In the genomic region with DNA sequence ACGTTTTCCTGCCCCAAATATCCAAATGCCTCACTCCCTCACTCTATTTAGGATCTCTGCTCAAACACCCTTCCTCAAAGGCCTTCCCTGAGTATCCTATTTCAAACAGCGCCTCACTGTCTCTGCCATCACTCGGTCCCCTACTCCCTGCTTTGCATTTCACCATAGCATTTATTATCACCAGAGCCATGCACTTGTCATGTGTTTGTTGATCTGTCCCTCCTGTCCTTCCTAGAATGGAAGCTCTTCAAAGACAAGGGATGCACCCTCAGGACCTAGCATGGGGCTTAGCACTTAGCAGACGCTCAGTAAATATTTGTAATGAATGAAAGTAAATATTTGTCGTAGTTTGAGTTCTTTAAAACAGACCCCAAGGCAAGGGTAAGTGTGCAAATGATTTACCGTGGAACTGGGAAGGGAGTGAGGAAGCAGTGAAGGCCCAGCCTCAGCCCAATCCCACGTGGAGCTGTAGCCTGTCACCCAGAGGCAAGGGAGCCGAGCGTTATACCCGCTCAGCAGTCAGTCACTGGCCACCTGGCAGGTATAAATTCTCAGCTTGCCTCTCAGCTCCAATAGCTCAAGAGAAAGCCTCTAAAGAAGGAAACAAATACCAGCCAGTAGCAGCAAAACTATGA, we compare ENCODE assay signal across 1 cellular context.
TF ChIP-seq lines count a peak whose summit lies in the region.

No MANE protein-coding gene starts in this region.

TF ChIP-seq in GM23338, 12 proteins besides CTCF, POLR2A, EP300 and RAD21 (continued from another document):
- TF ChIP-seq, protein P1, sequence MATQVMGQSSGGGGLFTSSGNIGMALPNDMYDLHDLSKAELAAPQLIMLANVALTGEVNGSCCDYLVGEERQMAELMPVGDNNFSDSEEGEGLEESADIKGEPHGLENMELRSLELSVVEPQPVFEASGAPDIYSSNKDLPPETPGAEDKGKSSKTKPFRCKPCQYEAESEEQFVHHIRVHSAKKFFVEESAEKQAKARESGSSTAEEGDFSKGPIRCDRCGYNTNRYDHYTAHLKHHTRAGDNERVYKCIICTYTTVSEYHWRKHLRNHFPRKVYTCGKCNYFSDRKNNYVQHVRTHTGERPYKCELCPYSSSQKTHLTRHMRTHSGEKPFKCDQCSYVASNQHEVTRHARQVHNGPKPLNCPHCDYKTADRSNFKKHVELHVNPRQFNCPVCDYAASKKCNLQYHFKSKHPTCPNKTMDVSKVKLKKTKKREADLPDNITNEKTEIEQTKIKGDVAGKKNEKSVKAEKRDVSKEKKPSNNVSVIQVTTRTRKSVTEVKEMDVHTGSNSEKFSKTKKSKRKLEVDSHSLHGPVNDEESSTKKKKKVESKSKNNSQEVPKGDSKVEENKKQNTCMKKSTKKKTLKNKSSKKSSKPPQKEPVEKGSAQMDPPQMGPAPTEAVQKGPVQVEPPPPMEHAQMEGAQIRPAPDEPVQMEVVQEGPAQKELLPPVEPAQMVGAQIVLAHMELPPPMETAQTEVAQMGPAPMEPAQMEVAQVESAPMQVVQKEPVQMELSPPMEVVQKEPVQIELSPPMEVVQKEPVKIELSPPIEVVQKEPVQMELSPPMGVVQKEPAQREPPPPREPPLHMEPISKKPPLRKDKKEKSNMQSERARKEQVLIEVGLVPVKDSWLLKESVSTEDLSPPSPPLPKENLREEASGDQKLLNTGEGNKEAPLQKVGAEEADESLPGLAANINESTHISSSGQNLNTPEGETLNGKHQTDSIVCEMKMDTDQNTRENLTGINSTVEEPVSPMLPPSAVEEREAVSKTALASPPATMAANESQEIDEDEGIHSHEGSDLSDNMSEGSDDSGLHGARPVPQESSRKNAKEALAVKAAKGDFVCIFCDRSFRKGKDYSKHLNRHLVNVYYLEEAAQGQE (IDR thresholded peaks at IDR 0.05; ENCODE audit: unreplicated experiment) = no peak
- TF ChIP-seq JUNB (IDR thresholded peaks at IDR 0.05; ENCODE audit: unreplicated experiment) (no peak), NANOG (IDR thresholded peaks at IDR 0.05; ENCODE audit: borderline replicate concordance) (no peak), ZNF331 (CRISPR knock-in tag; IDR thresholded peaks at IDR 0.05; ENCODE audit: low read depth) (no peak), POLR2AphosphoS5 (IDR thresholded peaks at IDR 0.05; ENCODE audit: low read depth) (no peak)
- TF ChIP-seq, protein P2, sequence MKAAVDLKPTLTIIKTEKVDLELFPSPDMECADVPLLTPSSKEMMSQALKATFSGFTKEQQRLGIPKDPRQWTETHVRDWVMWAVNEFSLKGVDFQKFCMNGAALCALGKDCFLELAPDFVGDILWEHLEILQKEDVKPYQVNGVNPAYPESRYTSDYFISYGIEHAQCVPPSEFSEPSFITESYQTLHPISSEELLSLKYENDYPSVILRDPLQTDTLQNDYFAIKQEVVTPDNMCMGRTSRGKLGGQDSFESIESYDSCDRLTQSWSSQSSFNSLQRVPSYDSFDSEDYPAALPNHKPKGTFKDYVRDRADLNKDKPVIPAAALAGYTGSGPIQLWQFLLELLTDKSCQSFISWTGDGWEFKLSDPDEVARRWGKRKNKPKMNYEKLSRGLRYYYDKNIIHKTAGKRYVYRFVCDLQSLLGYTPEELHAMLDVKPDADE (IDR thresholded peaks at IDR 0.05) = no peak
